29 cellular contexts compared by ENCODE assay signal in genomic region chr22:49991907-49992533, GRCh38. TPM values are rescaled to one million over a fixed set of nuclear protein-coding genes. Genes with fewer than 3 reads are reported as not detected.
"Had no signal": no experiment of that assay in that cellular context is flagged by ENCODE, and none has a peak within 500 bp of the region (broad histone marks: within the 10 kb centered on the region; RNA-seq: fewer than 3 reads in every experiment).

No MANE protein-coding gene starts in this region.

- H3K27ac ChIP-seq: KMS-11, SK-N-MC had no signal

- H3K4me3 ChIP-seq: SK-N-MC had no signal

- DNase-seq: activated CD4-positive, alpha-beta memory T cell treated with anti-CD3 and anti-CD28 coated beads, Interleukin-2, amount 10 ng/mL, durations not matched to agents 7 days and 5 days; activated CD4-positive, alpha-beta T cell treated with anti-CD3 and anti-CD28 coated beads, Interleukin-2, amount 50 U/mL, for 1 hour; activated naive CD4-positive, alpha-beta T cell; activated T-cell treated with anti-CD3 and anti-CD28 coated beads for 4 hours; activated T-cell treated with anti-CD3 and anti-CD28 coated beads, Interleukin-2, amount 50 U/mL, for 72 hours; MV-4-11; NCI-H1105; NCI-H1436; NCI-H1694 treated with DMSO at 0.1 percent for 48 hours; NCI-H2029 treated with DMSO at 0.1 percent for 48 hours; NCI-H345; NCI-H510A; NCI-H69; NK-92 treated with Interleukin-12 subunit alpha and Interleukin-12 subunit beta, amount 100 ng/mL, for 24 hours; OCI-M1; RPMI8226; SW 1271 had no signal

- H3K4me2 ChIP-seq: KMS-11 had no signal

- H3K27ac Mint-ChIP-seq: activated CD4-positive, alpha-beta memory T cell treated with anti-CD3 and anti-CD28 coated beads, Interleukin-2, amount 10 ng/mL, durations not matched to agents 7 days and 5 days; activated naive CD4-positive, alpha-beta T cell treated with anti-CD3 and anti-CD28 coated beads, Interleukin-2, amount 50 U/mL, for 24 hours; activated T-cell treated with anti-CD3 and anti-CD28 coated beads, Interleukin-2, amount 50 U/mL, for 72 hours; activated T-helper 2 cell treated with anti-CD3 and anti-CD28 coated beads, Interferon-gamma antibody, Interleukin-2, Interleukin-4, amounts not matched to agents 10 μg/mL and 5 μg/mL and 100 μg/mL, durations not matched to agents 14 hours and 24 hours and 36 hours had no signal

- H3K27me3 Mint-ChIP-seq: activated naive CD4-positive, alpha-beta T cell treated with anti-CD3 and anti-CD28 coated beads, Interleukin-2, amount 50 U/mL, for 24 hours had no signal

- H3K9ac ChIP-seq: KMS-11 had no signal

- ATAC-seq: activated T-cell treated with anti-CD3 and anti-CD28 coated beads, Interleukin-2, amount 50 U/mL, for 72 hours; Panc1; Right ventricle myocardium inferior had no signal

- H3K4me3 Mint-ChIP-seq: activated CD4-positive, alpha-beta memory T cell treated with anti-CD3 and anti-CD28 coated beads, Interleukin-2, amount 10 ng/mL, durations not matched to agents 7 days and 5 days; activated naive CD4-positive, alpha-beta T cell treated with anti-CD3 and anti-CD28 coated beads, Interleukin-2, amount 50 U/mL, for 24 hours; activated T-cell treated with anti-CD3 and anti-CD28 coated beads, Interleukin-2, amount 50 U/mL, for 72 hours; central memory CD8-positive, alpha-beta T cell; IgD-negative memory B cell had no signal

RNA-seq across cellular contexts. Expression of gene IL17REL, which starts 20.5 kb away (rescaled TPM):
- total RNA-seq: activated CD4-positive, alpha-beta memory T cell treated with anti-CD3 and anti-CD28 coated beads, Interleukin-2, amount 10 ng/mL, durations not matched to agents 7 days and 5 days; activated T-helper 2 cell treated with anti-CD3 and anti-CD28 coated beads, Interferon-gamma antibody, Interleukin-2, Interleukin-4, amounts not matched to agents 10 μg/mL and 5 μg/mL and 100 μg/mL, durations not matched to agents 14 hours and 24 hours and 36 hours; aorta; bronchial epithelial cell; MCF 10A; Right ventricle myocardium inferior; T-helper 1 cell treated with Interleukin-12 subunit alpha and Interleukin-12 subunit beta and Interleukin-4 antibody, amounts not matched to agents 30 ng/mL and 1 ng/mL, for 36 hours had no signal
- polyA plus RNA-seq: IgD-negative memory B cell had no signal
